Comparison of ENCODE assay signal across 23 cellular contexts in genomic region chr10:31011017-31011659, GRCh38. TPM values are rescaled to one million over a fixed set of nuclear protein-coding genes. Genes with fewer than 3 reads are reported as not detected.
DNase-seq lines count a peak whose midpoint lies in the region; ATAC-seq lines count a peak whose summit lies in the region.
"Had no signal": no experiment of that assay in that cellular context is flagged by ENCODE, and none has a peak within 500 bp of the region (broad histone marks: within the 10 kb centered on the region; RNA-seq: fewer than 3 reads in every experiment).

No MANE protein-coding gene starts in this region.

- H3K36me3 ChIP-seq in subcutaneous abdominal adipose tissue (ENCODE audit: control insufficient read depth in 5 of 5, insufficient read depth in 5 of 5, low read length in 5 of 5): no peaks in the 10 kb centered on the region
- H3K36me3 ChIP-seq: BE2C, breast epithelium, SJSA1, thoracic aorta had no signal

- peak; percentile 82 for DNase-seq in NCI-H82 (lab: John Stamatoyannopoulos, UW)
- peak; percentile 15 to 63 for DNase-seq in lung microvascular endothelial cell (ENCODE audit: low read depth in 2 of 2)
- DNase-seq in DMS79 treated with DMSO at 0.1 percent for 48 hours (lab: John Stamatoyannopoulos, UW): no peak
- no peak for DNase-seq in stimulated activated naive B cell treated with anti-CD40 and anti-IgM and Interleukin-4, amounts not matched to agents 10 μg/mL and 1 μg/mL and 100 μg/mL, for 72 hours
- DNase-seq: activated CD4-positive, alpha-beta T cell treated with anti-CD3 and anti-CD28 coated beads for 48 hours; activated T-cell treated with anti-CD3 and anti-CD28 coated beads for 4 hours; BE2C; GDM1; natural killer cell; NCI-H1417 treated with DMSO at 0.1 percent for 48 hours; NCI-H226; stimulated activated CD4-positive, alpha-beta T cell treated with anti-CD3 and anti-CD28 coated beads, Interleukin-4, amount 100 ng/mL, for 1 hour; stimulated activated CD8-positive, alpha-beta memory T cell treated with anti-CD3 and anti-CD28 coated beads, Interleukin-4, amount 100 ng/mL, for 48 hours; T-helper 9 cell had no signal

- H3K27me3 ChIP-seq in subcutaneous abdominal adipose tissue (ENCODE audit: control insufficient read depth in 5 of 5, insufficient read depth in 4 of 5, low read length in 5 of 5): no peaks in the 10 kb centered on the region
- H3K27me3 ChIP-seq: BE2C, breast epithelium, SJSA1 had no signal

- peak overlapping the region in 1 of 5 donors; percentile 17 for H3K4me3 ChIP-seq in subcutaneous abdominal adipose tissue (ENCODE audit: low read depth in 1 of 5, low read length in 5 of 5)
- H3K4me3 ChIP-seq: breast epithelium, GM23338, SJSA1, thoracic aorta had no signal

- H3K4me1 Mint-ChIP-seq in stimulated activated naive B cell treated with anti-CD40 and anti-IgM and Interleukin-4, amounts not matched to agents 10 μg/mL and 1 μg/mL and 100 μg/mL, for 72 hours: no peaks in the 10 kb centered on the region

- H3K27ac ChIP-seq in subcutaneous abdominal adipose tissue (ENCODE audit: low read depth, low read length): peak overlapping the region; percentile 46
- H3K27ac ChIP-seq: breast epithelium had no signal

- H3K9ac ChIP-seq in subcutaneous abdominal adipose tissue (ENCODE audit: low read length in 5 of 5): no peak overlapping the region

- peaks cover 7 to 14% of the 10 kb centered on the region in 2 donors for H3K36me3 Mint-ChIP-seq in stimulated activated naive B cell treated with anti-CD40 and anti-IgM and Interleukin-4, amounts not matched to agents 10 μg/mL and 1 μg/mL and 100 μg/mL, for 72 hours
- H3K36me3 Mint-ChIP-seq: natural killer cell had no signal

- H3K4me3 Mint-ChIP-seq in stimulated activated naive B cell treated with anti-CD40 and anti-IgM and Interleukin-4, amounts not matched to agents 10 μg/mL and 1 μg/mL and 100 μg/mL, for 72 hours: no peak overlapping the region
- H3K4me3 Mint-ChIP-seq: GM23338, natural killer cell had no signal

- ATAC-seq in esophagus mucosa: peak; percentile 65
- ATAC-seq in HG03457 (IDR thresholded peaks at IDR 0.05; ENCODE audit: unreplicated experiment): no peak
- ATAC-seq in HG02759 (IDR thresholded peaks at IDR 0.05; ENCODE audit: unreplicated experiment): no peak
- ATAC-seq in stimulated activated naive B cell treated with anti-CD40 and anti-IgM and Interleukin-4, amounts not matched to agents 10 μg/mL and 1 μg/mL and 100 μg/mL, for 72 hours (replicated peaks): no peak
- ATAC-seq: activated naive CD4-positive, alpha-beta T cell treated with anti-CD3 and anti-CD28 coated beads, Interleukin-2, amount 50 U/mL, for 72 hours; GM23338; natural killer cell had no signal

- peaks cover 4 to 6% of the 10 kb centered on the region in 2 donors for H3K9me3 Mint-ChIP-seq in stimulated activated naive B cell treated with anti-CD40 and anti-IgM and Interleukin-4, amounts not matched to agents 10 μg/mL and 1 μg/mL and 100 μg/mL, for 72 hours
- H3K9me3 Mint-ChIP-seq: GM23338, natural killer cell had no signal

- H3K27me3 Mint-ChIP-seq in stimulated activated naive B cell treated with anti-CD40 and anti-IgM and Interleukin-4, amounts not matched to agents 10 μg/mL and 1 μg/mL and 100 μg/mL, for 72 hours: no peaks in the 10 kb centered on the region

- H3K4me1 ChIP-seq in subcutaneous abdominal adipose tissue (ENCODE audit: control insufficient read depth in 5 of 5, insufficient read depth in 5 of 5, low read length in 5 of 5): peaks cover 4 to 21% (median 11%) of the 10 kb centered on the region in 5 donors
- H3K4me1 ChIP-seq: BE2C, breast epithelium had no signal

- H3K27ac Mint-ChIP-seq in stimulated activated naive B cell treated with anti-CD40 and anti-IgM and Interleukin-4, amounts not matched to agents 10 μg/mL and 1 μg/mL and 100 μg/mL, for 72 hours: no peak overlapping the region
- H3K27ac Mint-ChIP-seq: activated naive CD4-positive, alpha-beta T cell treated with anti-CD3 and anti-CD28 coated beads, Interleukin-2, amount 50 U/mL, for 72 hours; GM23338; natural killer cell had no signal

- no peaks in the 10 kb centered on the region for H3K9me3 ChIP-seq in subcutaneous abdominal adipose tissue (ENCODE audit: control insufficient read depth in 5 of 5, low read length in 5 of 5)
- H3K9me3 ChIP-seq: BE2C, breast epithelium, SJSA1, thoracic aorta had no signal

RNA-seq across cellular contexts. Expression of gene ZNF438, which starts 20.5 kb away (rescaled TPM):
- total RNA-seq in esophagus mucosa: 2.9 TPM
- 2.4 and 2.6 TPM in 2 replicates for total RNA-seq in lung microvascular endothelial cell

Comparison
In these comparisons a context has a peak if more than half of its experiments do, and no peak if none do; other contexts are left out.
1. DNase-seq: peak in NCI-H82 (single experiment) and lung microvascular endothelial cell (2 of 2); none in DMS79 treated with DMSO at 0.1 percent for 48 hours (single experiment) and stimulated activated naive B cell treated with anti-CD40 and anti-IgM and Interleukin-4, amounts not matched to agents 10 μg/mL and 1 μg/mL and 100 μg/mL, for 72 hours (single experiment).